ENCODE assay signal across 1 cellular context in genomic region chr11:85854557-85855340, GRCh38.
TF ChIP-seq lines count a peak whose summit lies in the region.

No MANE protein-coding gene starts in this region.

TF ChIP-seq in K562, 482 proteins besides CTCF, POLR2A, EP300 and RAD21 (continued from another document and continues in another):
- no peak for TF ChIP-seq STAT6 (CRISPR knock-in tag; IDR thresholded peaks at IDR 0.05)
- TF ChIP-seq CREB1 (IDR thresholded peaks at IDR 0.05), result peak; percentile 23; the same call in 1 of the 2 replicates
- peak; percentile 47; the same call in 1 of the 2 replicates for TF ChIP-seq CREB1 (CRISPR knock-in tag; IDR thresholded peaks at IDR 0.05)
- TF ChIP-seq, protein P1, sequence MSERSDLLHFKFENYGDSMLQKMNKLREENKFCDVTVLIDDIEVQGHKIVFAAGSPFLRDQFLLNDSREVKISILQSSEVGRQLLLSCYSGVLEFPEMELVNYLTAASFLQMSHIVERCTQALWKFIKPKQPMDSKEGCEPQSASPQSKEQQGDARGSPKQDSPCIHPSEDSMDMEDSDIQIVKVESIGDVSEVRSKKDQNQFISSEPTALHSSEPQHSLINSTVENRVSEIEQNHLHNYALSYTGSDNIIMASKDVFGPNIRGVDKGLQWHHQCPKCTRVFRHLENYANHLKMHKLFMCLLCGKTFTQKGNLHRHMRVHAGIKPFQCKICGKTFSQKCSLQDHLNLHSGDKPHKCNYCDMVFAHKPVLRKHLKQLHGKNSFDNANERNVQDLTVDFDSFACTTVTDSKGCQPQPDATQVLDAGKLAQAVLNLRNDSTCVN (CRISPR knock-in tag; IDR thresholded peaks at IDR 0.05), result no peak
- peak; percentile 3; the same call in 1 of the 2 replicates for TF ChIP-seq ZNF512 (tag; IDR thresholded peaks at IDR 0.05)
- no peak for TF ChIP-seq ZNF77 (CRISPR knock-in tag; IDR thresholded peaks at IDR 0.05)
- TF ChIP-seq CBFA2T2 (conservative IDR thresholded peaks at IDR 0.05), result no peak
- TF ChIP-seq RBM39 (optimal IDR thresholded peaks at IDR 0.05; ENCODE audit: low read depth, low read length), result no peak
- TF ChIP-seq RBM17 (IDR thresholded peaks at IDR 0.05; ENCODE audit: borderline replicate concordance, low read depth, low read length), result no peak
- no peak for TF ChIP-seq U2AF2 (optimal IDR thresholded peaks at IDR 0.05; ENCODE audit: low read depth, low read length)
- TF ChIP-seq, protein P2, sequence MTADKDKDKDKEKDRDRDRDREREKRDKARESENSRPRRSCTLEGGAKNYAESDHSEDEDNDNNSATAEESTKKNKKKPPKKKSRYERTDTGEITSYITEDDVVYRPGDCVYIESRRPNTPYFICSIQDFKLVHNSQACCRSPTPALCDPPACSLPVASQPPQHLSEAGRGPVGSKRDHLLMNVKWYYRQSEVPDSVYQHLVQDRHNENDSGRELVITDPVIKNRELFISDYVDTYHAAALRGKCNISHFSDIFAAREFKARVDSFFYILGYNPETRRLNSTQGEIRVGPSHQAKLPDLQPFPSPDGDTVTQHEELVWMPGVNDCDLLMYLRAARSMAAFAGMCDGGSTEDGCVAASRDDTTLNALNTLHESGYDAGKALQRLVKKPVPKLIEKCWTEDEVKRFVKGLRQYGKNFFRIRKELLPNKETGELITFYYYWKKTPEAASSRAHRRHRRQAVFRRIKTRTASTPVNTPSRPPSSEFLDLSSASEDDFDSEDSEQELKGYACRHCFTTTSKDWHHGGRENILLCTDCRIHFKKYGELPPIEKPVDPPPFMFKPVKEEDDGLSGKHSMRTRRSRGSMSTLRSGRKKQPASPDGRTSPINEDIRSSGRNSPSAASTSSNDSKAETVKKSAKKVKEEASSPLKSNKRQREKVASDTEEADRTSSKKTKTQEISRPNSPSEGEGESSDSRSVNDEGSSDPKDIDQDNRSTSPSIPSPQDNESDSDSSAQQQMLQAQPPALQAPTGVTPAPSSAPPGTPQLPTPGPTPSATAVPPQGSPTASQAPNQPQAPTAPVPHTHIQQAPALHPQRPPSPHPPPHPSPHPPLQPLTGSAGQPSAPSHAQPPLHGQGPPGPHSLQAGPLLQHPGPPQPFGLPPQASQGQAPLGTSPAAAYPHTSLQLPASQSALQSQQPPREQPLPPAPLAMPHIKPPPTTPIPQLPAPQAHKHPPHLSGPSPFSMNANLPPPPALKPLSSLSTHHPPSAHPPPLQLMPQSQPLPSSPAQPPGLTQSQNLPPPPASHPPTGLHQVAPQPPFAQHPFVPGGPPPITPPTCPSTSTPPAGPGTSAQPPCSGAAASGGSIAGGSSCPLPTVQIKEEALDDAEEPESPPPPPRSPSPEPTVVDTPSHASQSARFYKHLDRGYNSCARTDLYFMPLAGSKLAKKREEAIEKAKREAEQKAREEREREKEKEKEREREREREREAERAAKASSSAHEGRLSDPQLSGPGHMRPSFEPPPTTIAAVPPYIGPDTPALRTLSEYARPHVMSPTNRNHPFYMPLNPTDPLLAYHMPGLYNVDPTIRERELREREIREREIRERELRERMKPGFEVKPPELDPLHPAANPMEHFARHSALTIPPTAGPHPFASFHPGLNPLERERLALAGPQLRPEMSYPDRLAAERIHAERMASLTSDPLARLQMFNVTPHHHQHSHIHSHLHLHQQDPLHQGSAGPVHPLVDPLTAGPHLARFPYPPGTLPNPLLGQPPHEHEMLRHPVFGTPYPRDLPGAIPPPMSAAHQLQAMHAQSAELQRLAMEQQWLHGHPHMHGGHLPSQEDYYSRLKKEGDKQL (CRISPR knock-in tag; IDR thresholded peaks at IDR 0.05; ENCODE audit: borderline replicate concordance), result no peak
- TF ChIP-seq ZNF143 (CRISPR knock-in tag; IDR thresholded peaks at IDR 0.05), result no peak
- no peak for TF ChIP-seq ZNF3 (CRISPR knock-in tag; IDR thresholded peaks at IDR 0.05)
- TF ChIP-seq BRF2 (IDR thresholded peaks at IDR 0.05; ENCODE audit: borderline replicate concordance, insufficient read depth, insufficient read length), result no peak
- no peak for TF ChIP-seq STAT5B (CRISPR knock-in tag; IDR thresholded peaks at IDR 0.05)
- peak; percentile 89 for TF ChIP-seq E2F3 (CRISPR knock-in tag; IDR thresholded peaks at IDR 0.05)
- TF ChIP-seq, protein P3, sequence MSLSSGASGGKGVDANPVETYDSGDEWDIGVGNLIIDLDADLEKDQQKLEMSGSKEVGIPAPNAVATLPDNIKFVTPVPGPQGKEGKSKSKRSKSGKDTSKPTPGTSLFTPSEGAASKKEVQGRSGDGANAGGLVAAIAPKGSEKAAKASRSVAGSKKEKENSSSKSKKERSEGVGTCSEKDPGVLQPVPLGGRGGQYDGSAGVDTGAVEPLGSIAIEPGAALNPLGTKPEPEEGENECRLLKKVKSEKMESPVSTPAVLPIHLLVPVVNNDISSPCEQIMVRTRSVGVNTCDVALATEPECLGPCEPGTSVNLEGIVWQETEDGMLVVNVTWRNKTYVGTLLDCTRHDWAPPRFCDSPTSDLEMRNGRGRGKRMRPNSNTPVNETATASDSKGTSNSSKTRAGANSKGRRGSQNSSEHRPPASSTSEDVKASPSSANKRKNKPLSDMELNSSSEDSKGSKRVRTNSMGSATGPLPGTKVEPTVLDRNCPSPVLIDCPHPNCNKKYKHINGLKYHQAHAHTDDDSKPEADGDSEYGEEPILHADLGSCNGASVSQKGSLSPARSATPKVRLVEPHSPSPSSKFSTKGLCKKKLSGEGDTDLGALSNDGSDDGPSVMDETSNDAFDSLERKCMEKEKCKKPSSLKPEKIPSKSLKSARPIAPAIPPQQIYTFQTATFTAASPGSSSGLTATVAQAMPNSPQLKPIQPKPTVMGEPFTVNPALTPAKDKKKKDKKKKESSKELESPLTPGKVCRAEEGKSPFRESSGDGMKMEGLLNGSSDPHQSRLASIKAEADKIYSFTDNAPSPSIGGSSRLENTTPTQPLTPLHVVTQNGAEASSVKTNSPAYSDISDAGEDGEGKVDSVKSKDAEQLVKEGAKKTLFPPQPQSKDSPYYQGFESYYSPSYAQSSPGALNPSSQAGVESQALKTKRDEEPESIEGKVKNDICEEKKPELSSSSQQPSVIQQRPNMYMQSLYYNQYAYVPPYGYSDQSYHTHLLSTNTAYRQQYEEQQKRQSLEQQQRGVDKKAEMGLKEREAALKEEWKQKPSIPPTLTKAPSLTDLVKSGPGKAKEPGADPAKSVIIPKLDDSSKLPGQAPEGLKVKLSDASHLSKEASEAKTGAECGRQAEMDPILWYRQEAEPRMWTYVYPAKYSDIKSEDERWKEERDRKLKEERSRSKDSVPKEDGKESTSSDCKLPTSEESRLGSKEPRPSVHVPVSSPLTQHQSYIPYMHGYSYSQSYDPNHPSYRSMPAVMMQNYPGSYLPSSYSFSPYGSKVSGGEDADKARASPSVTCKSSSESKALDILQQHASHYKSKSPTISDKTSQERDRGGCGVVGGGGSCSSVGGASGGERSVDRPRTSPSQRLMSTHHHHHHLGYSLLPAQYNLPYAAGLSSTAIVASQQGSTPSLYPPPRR (CRISPR knock-in tag; IDR thresholded peaks at IDR 0.05; ENCODE audit: borderline replicate concordance), result no peak
- no peak for TF ChIP-seq TEAD2 (tag; IDR thresholded peaks at IDR 0.05)
- TF ChIP-seq ZNF140 (CRISPR knock-in tag; IDR thresholded peaks at IDR 0.05), result no peak
- TF ChIP-seq ZBTB34 (CRISPR knock-in tag; IDR thresholded peaks at IDR 0.05), result no peak
- no peak for TF ChIP-seq HCFC1 (IDR thresholded peaks at IDR 0.05; ENCODE audit: low read depth, low read length)
- TF ChIP-seq BCOR (IDR thresholded peaks at IDR 0.05), result peak; percentile 71; the same call in 1 of the 2 replicates
- TF ChIP-seq, protein P4, sequence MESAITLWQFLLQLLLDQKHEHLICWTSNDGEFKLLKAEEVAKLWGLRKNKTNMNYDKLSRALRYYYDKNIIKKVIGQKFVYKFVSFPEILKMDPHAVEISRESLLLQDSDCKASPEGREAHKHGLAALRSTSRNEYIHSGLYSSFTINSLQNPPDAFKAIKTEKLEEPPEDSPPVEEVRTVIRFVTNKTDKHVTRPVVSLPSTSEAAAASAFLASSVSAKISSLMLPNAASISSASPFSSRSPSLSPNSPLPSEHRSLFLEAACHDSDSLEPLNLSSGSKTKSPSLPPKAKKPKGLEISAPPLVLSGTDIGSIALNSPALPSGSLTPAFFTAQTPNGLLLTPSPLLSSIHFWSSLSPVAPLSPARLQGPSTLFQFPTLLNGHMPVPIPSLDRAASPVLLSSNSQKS (CRISPR knock-in tag; IDR thresholded peaks at IDR 0.05), result no peak
- TF ChIP-seq TSHZ1 (CRISPR knock-in tag; IDR thresholded peaks at IDR 0.05), result no peak
- TF ChIP-seq KAT8 (IDR thresholded peaks at IDR 0.05; ENCODE audit: low read depth), result no peak
- TF ChIP-seq GABPB1 (CRISPR knock-in tag; IDR thresholded peaks at IDR 0.05), result peak; percentile 80
- TF ChIP-seq UBTF (IDR thresholded peaks at IDR 0.05; ENCODE audit: borderline replicate concordance in 1 of 2, low read depth in 2 of 2, low read length in 2 of 2), result peak in 1 of 2 experiments; percentile 67; a peak in 1 of 4 replicates
